In the genomic region with DNA sequence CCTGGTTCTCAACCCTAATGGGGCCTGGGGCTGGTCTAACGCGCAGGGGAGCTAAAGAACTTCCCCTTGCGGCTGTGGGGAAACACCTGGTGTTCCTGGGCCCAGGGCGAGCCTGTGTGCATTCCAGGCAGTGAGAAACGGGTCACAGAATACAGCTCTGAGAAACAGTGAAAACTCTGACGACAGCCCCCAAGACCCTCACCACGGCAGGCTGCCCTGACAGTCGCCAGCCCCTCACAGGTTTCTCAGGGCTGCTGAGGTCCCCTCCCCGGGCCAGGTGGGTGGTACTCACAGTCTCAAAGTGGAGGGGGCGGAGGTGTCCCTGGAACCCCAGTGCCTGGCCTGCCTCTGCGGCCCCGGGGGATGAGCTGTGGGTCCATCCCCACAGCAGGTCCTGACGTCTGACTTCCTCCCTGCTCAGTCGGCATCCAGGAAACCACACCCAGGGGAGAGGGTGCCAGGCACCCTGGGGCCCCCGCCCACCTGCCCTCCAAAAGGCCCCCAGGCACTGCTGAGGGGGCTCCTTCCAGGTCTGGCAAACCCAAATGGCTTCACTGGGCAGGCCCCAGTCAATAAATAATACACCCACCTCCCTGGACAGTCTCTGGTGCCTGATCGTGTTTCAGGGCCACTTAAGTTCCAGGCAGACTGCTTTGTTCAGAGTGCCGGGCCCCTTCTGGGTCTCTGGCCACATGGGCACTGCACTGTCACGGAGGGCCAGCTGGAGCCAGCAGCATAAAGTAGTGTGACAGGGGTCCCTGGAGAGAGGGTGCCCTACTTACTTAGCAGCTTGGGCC, we compare ENCODE assay signal across 9 cellular contexts. TPM values are rescaled to one million over a fixed set of nuclear protein-coding genes. Genes with fewer than 3 reads are reported as not detected.
DNase-seq lines count a peak whose midpoint lies in the region; ATAC-seq and TF ChIP-seq lines count a peak whose summit lies in the region.
"Had no signal": no experiment of that assay in that cellular context is flagged by ENCODE, and none has a peak within 500 bp of the region (broad histone marks: within the 10 kb centered on the region; RNA-seq: fewer than 3 reads in every experiment).

No MANE protein-coding gene starts in this region.

- H3K36me3 ChIP-seq in ascending aorta (no peaks in the 10 kb centered on the region), parathyroid adenoma (ENCODE audit: control insufficient read depth, insufficient read depth, low read length) (no peaks in the 10 kb centered on the region)

- no peaks in the 10 kb centered on the region for H3K79me2 ChIP-seq in parathyroid adenoma

- intact Hi-C loops in ascending aorta (cut with DNase I), result no loop called here

- peak; percentile 6 for DNase-seq in NCI-H146 (lab: John Stamatoyannopoulos, UW)
- DNase-seq in NCI-H146 treated with DMSO at 0.1 percent for 48 hours (lab: John Stamatoyannopoulos, UW; ENCODE audit: unreplicated experiment), result no peak
- peak; percentile 77 for DNase-seq in RPMI8226
- DNase-seq in ascending aorta (ENCODE audit: low spot score in 2 of 2), result peak in 1 of 2 donors; percentile 78
- no peak for DNase-seq in GM19238 (ENCODE audit: insufficient read length, low spot score)
- DNase-seq in DMS153 treated with DMSO at 0.1 percent for 48 hours (lab: John Stamatoyannopoulos, UW; ENCODE audit: unreplicated experiment), result no peak

- TF ChIP-seq CTCF in ascending aorta (IDR thresholded peaks at IDR 0.05), result no peak
- TF ChIP-seq CTCF in parathyroid adenoma (IDR thresholded peaks at IDR 0.05), result no peak

- peak overlapping the region in 1 of 2 donors; percentile 37 for H3K4me3 ChIP-seq in ascending aorta
- no peak overlapping the region for H3K4me3 ChIP-seq in parathyroid adenoma (ENCODE audit: low read depth, low read length)
- H3K4me3 ChIP-seq: A549 had no signal

- no peak overlapping the region for H3K4me2 ChIP-seq in parathyroid adenoma (ENCODE audit: low read length)
- H3K4me2 ChIP-seq: A549 had no signal

- H3K9ac ChIP-seq in parathyroid adenoma, result no peak overlapping the region

- no peak overlapping the region for H2AFZ ChIP-seq in parathyroid adenoma

- peak overlapping the region; percentile 66 to 72 for H3K27ac ChIP-seq in ascending aorta
- peak overlapping the region; percentile 52 for H3K27ac ChIP-seq in parathyroid adenoma
- H3K27ac ChIP-seq: A549 had no signal

- ATAC-seq in GM19455 (IDR thresholded peaks at IDR 0.05; ENCODE audit: unreplicated experiment), result no peak
- ATAC-seq: A549 had no signal

- H3K27me3 ChIP-seq in ascending aorta (no peaks in the 10 kb centered on the region), parathyroid adenoma (ENCODE audit: control insufficient read depth, insufficient read depth, low read length) (no peaks in the 10 kb centered on the region)

- H3K9me3 ChIP-seq in ascending aorta (no peaks in the 10 kb centered on the region), parathyroid adenoma (ENCODE audit: control insufficient read depth, low read length) (no peaks in the 10 kb centered on the region)
- H3K9me3 ChIP-seq: A549 had no signal

- H3K4me1 ChIP-seq in ascending aorta, result peaks cover 3 to 33% of the 10 kb centered on the region in 2 donors
- H3K4me1 ChIP-seq in parathyroid adenoma, result peaks cover 19% of the 10 kb centered on the region
- H3K4me1 ChIP-seq: A549 had no signal

RNA-seq across cellular contexts. Expression of gene IQSEC1, which starts 57.7 kb away (rescaled TPM):
- total RNA-seq in ascending aorta, result 148 TPM

Comparison
In these comparisons a context has a peak if more than half of its experiments do, and no peak if none do; other contexts are left out.
1. DNase-seq: peak in NCI-H146 (single experiment) and RPMI8226 (single experiment); none in NCI-H146 treated with DMSO at 0.1 percent for 48 hours (single experiment), GM19238 (single experiment) and DMS153 treated with DMSO at 0.1 percent for 48 hours (single experiment).